9 cellular contexts compared by ENCODE assay signal in genomic region chr12:11242656-11243055, GRCh38. TPM values are rescaled to one million over a fixed set of nuclear protein-coding genes. Genes with fewer than 3 reads are reported as not detected.
"Had no signal": no experiment of that assay in that cellular context is flagged by ENCODE, and none has a peak within 500 bp of the region (broad histone marks: within the 10 kb centered on the region; RNA-seq: fewer than 3 reads in every experiment).

No MANE protein-coding gene starts in this region.

- FAIRE-seq: HepG2 had no signal

- DNase-seq: GM23248, GOT3, H7, HCEC 1CT, KBM-7 had no signal

- ATAC-seq: HepG2 had no signal

- H3K4me3 ChIP-seq: GM23248 had no signal

- H3K27ac ChIP-seq: GM23248, HL-60, KMS-11 had no signal

RNA-seq across cellular contexts. Expression of gene PRB3, which starts 26.9 kb away (rescaled TPM):
- polyA plus RNA-seq: GM23248, HepG2, IgD-negative memory B cell had no signal

RNA-seq across cellular contexts. Expression of gene TAS2R42, which starts 55.9 kb away (rescaled TPM):
- polyA plus RNA-seq: GM23248, HepG2, IgD-negative memory B cell had no signal
